14 cellular contexts compared by ENCODE assay signal in the genomic region with DNA sequence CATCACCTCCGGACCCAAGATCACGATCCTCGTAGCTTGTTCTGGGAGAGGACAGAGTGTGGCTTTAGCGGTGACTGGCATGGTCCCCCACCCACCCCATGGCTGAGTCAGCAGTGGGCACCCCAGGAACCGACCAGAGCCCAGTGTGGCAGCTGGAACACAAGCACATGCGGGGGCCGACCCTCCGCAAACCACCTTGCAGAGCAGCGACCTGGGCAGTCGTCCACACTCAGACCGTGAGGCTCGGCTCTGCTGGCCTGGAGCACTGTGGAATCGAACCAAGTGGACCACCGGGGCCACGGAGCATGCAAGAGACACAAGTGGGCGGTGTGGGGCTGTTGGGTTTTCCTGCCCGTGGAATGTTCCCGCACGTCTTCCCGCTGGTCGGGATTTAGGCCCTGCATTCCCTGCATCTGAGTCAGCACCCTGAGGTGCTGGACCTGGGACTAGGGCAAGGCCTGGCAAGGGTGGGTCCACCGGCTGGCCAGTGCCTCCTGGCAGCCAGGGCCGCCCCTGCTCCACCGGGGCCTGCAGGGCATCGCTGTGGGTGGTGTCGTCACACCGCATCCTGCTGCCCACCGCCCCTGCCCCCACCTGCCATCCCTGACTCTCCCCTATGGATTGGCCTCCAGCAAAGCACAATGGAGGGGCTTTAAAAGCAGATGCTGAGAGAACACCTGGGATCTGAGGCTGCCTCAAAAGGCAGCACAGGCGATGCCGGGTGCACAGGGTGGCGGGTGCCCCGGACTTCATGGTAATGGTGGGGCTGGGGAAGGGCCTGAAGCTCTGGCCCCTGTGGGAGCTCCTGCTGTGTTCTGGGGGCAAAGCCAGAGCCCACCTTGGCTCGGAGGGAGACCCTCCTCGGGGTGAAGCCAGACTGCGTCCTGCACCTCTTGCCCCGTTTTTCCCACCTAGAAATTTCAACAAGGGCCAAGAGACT. TPM values are rescaled to one million over a fixed set of nuclear protein-coding genes. Genes with fewer than 3 reads are reported as not detected.
DNase-seq lines count a peak whose midpoint lies in the region; FAIRE-seq and TF ChIP-seq lines count a peak whose summit lies in the region.
"Had no signal": no experiment of that assay in that cellular context is flagged by ENCODE, and none has a peak within 500 bp of the region (broad histone marks: within the 10 kb centered on the region; RNA-seq: fewer than 3 reads in every experiment).

No MANE protein-coding gene starts in this region.

- H3K4me1 Mint-ChIP-seq in CD14-positive monocyte (no peaks in the 10 kb centered on the region), nephron progenitor cell (no peaks in the 10 kb centered on the region)
- H3K4me1 Mint-ChIP-seq: naive B cell had no signal

- FAIRE-seq in bronchial epithelial cell (lab: Jason Lieb, UNC), result no peak

- H3K36me3 ChIP-seq in bronchial epithelial cell (ENCODE audit: control insufficient read depth, insufficient read depth, low read length), result no peaks in the 10 kb centered on the region

- H3K27me3 ChIP-seq in bronchial epithelial cell (ENCODE audit: control insufficient read depth, insufficient read depth, low read length), result no peaks in the 10 kb centered on the region

- H3K4me3 ChIP-seq in bronchial epithelial cell (ENCODE audit: low read depth, low read length), result no peak overlapping the region

- DNase-seq in CD14-positive monocyte (ENCODE audit: low spot score) (peak; percentile 26), M059J (ENCODE audit: low read depth) (peak; percentile 54), bronchial epithelial cell (ENCODE audit: low read depth) (peak; percentile 25), nephron progenitor cell (peak; percentile 1), NOMO-1 (lab: John Stamatoyannopoulos, UW; ENCODE audit: unreplicated experiment in 2 of 2) (no peak), NCI-H446 treated with DMSO at 0.1 percent for 48 hours (lab: John Stamatoyannopoulos, UW) (no peak), NCI-H1048 (lab: John Stamatoyannopoulos, UW) (no peak)
- DNase-seq in activated CD4-positive, CD25-positive, alpha-beta regulatory T cell treated with anti-CD3 and anti-CD28 coated beads, Interleukin-2, amount 50 U/mL, for 72 hours, result no peak
- DNase-seq: activated T-cell treated with anti-CD3 and anti-CD28 coated beads, Interleukin-2, amount 50 U/mL, for 1 hour; Caco-2; H7; naive B cell; NCI-H2029; NCI-H510A treated with DMSO at 0.1 percent for 48 hours had no signal

- TF ChIP-seq CTCF in CD14-positive monocyte (IDR thresholded peaks at IDR 0.05) (no peak), bronchial epithelial cell (IDR thresholded peaks at IDR 0.05; ENCODE audit: insufficient read depth, low read length, severe bottlenecking) (no peak), nephron progenitor cell (IDR thresholded peaks at IDR 0.05) (no peak)

- H3K4me3 Mint-ChIP-seq in CD14-positive monocyte (no peak overlapping the region), nephron progenitor cell (no peak overlapping the region)
- H3K4me3 Mint-ChIP-seq: naive B cell had no signal

- H3K9me3 Mint-ChIP-seq in CD14-positive monocyte (peaks cover 0 to 3% (median 0%) of the 10 kb centered on the region in 7 donors), nephron progenitor cell (peaks cover 8% of the 10 kb centered on the region)
- H3K9me3 Mint-ChIP-seq: naive B cell had no signal

- H3K27me3 Mint-ChIP-seq in CD14-positive monocyte (ENCODE audit: low read depth in 3 of 3) (peaks cover 0 to 1% (median 0%) of the 10 kb centered on the region in 3 donors), nephron progenitor cell (ENCODE audit: low read depth, poor library complexity) (no peaks in the 10 kb centered on the region)
- H3K27me3 Mint-ChIP-seq: naive B cell had no signal

- intact Hi-C loops in CD14-positive monocyte (cut with micrococcal nuclease), result loop anchor here in 1 of 2 donors (5.0 kb wide), 1 partner anchor 46 kb away; no protein-coding TSS in a partner anchor

- H3K27ac Mint-ChIP-seq in CD14-positive monocyte (no peak overlapping the region), nephron progenitor cell (no peak overlapping the region)
- H3K27ac Mint-ChIP-seq: naive B cell had no signal

- H3K36me3 Mint-ChIP-seq in CD14-positive monocyte (no peaks in the 10 kb centered on the region), nephron progenitor cell (ENCODE audit: low read depth) (peaks cover 32% of the 10 kb centered on the region)

RNA-seq across cellular contexts. Expression of a gene that starts 18.5 kb away (rescaled TPM):
- polyA plus RNA-seq in CD14-positive monocyte, result 1 to 10 TPM; 1.5 to 1.7 TPM
- total RNA-seq in M059J (2014; rRNA removed; shearing (Covaris generic)), result 6.7 and 11.0 TPM in 2 replicates
- 5.5 and 10.6 TPM in 2 replicates for total RNA-seq in bronchial epithelial cell

RNA-seq across cellular contexts. Expression of a gene that starts 18.8 kb away (rescaled TPM):
- 100 to 1,000 TPM; 193 to 235 TPM for polyA plus RNA-seq in CD14-positive monocyte
- total RNA-seq in M059J (2014; rRNA removed; shearing (Covaris generic)), result 135 and 233 TPM in 2 replicates
- total RNA-seq in bronchial epithelial cell, result 94.8 and 104 TPM in 2 replicates

RNA-seq across cellular contexts. Expression of a gene that starts 39.5 kb away (rescaled TPM):
- polyA plus RNA-seq in CD14-positive monocyte, result 10 to 100 TPM in 1 of 2 donors, 1 to 10 TPM in 1; 8.2 to 10.5 TPM
- total RNA-seq in M059J (2014; rRNA removed; shearing (Covaris generic)), result 18.8 and 31.2 TPM in 2 replicates
- total RNA-seq in bronchial epithelial cell, result 30.0 and 35.7 TPM in 2 replicates

Comparison
In these comparisons a context has a peak if more than half of its experiments do, and no peak if none do; other contexts are left out.
1. DNase-seq: peak in CD14-positive monocyte (single experiment), M059J (single experiment), bronchial epithelial cell (single experiment) and nephron progenitor cell (single experiment); none in NOMO-1 (0 of 2), activated CD4-positive, CD25-positive, alpha-beta regulatory T cell treated with anti-CD3 and anti-CD28 coated beads, Interleukin-2, amount 50 U/mL, for 72 hours (single experiment), NCI-H446 treated with DMSO at 0.1 percent for 48 hours (single experiment) and NCI-H1048 (single experiment).